9 cellular contexts compared by ENCODE assay signal in the genomic region with DNA sequence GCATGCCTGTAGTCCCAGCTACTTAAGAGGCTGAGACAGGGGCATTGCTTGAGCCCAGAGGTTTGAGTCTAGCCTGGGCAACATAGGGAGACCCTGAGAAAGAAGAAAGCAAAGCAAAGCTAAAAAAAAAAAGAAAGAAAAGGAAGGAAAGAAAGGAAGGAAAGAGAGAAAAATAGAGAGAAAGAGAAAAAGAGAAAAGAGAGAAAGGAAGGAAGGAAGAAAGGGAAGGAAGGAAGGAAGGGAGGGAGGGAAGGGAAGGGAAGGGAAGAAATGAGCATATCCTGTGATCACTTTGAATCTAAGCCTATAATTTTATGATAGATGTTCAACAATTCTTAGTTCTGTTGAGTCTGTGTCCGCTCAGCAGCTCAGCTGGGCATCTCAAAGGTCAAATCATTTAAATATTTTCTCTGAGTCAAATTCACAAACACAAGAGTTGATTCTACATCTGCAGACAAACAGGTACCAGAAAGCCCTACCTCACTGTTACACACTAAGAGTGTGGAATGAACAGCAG.
"Had no signal": no experiment of that assay in that cellular context is flagged by ENCODE, and none has a peak within 500 bp of the region (broad histone marks: within the 10 kb centered on the region; RNA-seq: fewer than 3 reads in every experiment).

No MANE protein-coding gene starts in this region.

- H3K4me3 ChIP-seq: GM23248, HAP-1, K562 had no signal

- H3K9ac ChIP-seq: GM23248 had no signal

- H2AFZ ChIP-seq: GM23248 had no signal

- H3K36me3 ChIP-seq: HAP-1 had no signal

- H3K9me3 ChIP-seq: HAP-1 had no signal

- H3K27ac ChIP-seq: GM23248, HL-60 had no signal

- ATAC-seq: HCT116, K562 had no signal

- FAIRE-seq: K562 had no signal

- DNase-seq: GM23248, GOT3, H7, IMR-90, KG1 had no signal
